ENCODE assay signal across 1 cellular context in the genomic region with DNA sequence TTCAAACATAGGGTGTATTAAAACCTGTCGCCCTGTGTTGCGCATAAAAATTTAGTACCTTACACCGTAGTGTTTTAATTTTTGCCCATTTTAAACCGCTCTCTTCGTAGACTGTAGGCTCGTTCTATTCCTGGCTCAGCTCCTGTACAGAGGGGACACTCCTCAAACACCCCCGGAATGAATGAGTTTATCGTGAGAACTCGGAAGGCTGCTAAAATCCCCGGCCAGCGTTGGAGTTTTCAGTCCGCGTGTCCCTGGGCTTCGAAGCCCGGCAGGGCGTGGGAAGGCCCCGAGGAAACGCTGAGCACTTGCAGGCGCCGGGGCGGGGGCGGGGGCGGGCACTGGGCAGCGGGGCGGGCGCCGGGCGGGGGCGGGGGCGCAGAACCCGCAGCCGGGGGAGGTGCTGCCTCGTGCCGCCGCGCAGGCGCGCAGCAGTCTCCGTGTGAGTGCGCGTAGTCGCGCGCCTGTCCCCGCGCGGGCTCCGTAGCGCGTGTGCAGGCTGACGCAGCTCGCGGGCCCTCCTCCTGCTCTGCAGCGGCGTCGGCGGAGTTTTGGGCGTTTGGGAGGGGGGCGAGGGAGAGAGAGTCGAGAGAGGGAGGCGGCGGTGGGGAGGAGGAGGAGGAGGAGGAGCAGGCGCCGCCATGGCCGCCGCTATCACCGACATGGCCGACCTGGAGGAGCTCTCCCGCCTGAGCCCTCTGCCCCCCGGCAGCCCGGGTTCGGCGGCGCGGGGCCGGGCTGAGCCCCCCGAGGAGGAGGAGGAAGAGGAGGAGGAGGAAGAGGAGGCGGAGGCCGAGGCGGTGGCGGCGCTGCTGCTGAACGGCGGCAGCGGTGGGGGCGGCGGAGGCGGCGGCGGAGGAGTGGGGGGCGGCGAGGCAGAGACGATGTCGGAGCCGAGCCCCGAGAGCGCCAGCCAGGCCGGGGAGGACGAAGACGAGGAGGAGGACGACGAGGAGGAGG.
TF ChIP-seq lines count a peak whose summit lies in the region.

A gene with protein sequence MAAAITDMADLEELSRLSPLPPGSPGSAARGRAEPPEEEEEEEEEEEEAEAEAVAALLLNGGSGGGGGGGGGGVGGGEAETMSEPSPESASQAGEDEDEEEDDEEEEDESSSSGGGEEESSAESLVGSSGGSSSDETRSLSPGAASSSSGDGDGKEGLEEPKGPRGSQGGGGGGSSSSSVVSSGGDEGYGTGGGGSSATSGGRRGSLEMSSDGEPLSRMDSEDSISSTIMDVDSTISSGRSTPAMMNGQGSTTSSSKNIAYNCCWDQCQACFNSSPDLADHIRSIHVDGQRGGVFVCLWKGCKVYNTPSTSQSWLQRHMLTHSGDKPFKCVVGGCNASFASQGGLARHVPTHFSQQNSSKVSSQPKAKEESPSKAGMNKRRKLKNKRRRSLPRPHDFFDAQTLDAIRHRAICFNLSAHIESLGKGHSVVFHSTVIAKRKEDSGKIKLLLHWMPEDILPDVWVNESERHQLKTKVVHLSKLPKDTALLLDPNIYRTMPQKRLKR (plus strand): TSS at position 434 of the 960 bp plus-strand sequence. CDS start 208 bp downstream, at position 642.

TF ChIP-seq in HepG2, 621 proteins besides CTCF, POLR2A, EP300 and RAD21 (continued from another document and continues in another):
- TF ChIP-seq, protein P1, sequence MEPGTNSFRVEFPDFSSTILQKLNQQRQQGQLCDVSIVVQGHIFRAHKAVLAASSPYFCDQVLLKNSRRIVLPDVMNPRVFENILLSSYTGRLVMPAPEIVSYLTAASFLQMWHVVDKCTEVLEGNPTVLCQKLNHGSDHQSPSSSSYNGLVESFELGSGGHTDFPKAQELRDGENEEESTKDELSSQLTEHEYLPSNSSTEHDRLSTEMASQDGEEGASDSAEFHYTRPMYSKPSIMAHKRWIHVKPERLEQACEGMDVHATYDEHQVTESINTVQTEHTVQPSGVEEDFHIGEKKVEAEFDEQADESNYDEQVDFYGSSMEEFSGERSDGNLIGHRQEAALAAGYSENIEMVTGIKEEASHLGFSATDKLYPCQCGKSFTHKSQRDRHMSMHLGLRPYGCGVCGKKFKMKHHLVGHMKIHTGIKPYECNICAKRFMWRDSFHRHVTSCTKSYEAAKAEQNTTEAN (CRISPR knock-in tag; conservative IDR thresholded peaks at IDR 0.05) = peak; percentile 62; the same call in 1 of the 2 replicates
- TF ChIP-seq ZNF879 (CRISPR knock-in tag; IDR thresholded peaks at IDR 0.05) (peak; percentile 62), REXO4 (CRISPR knock-in tag; IDR thresholded peaks at IDR 0.05; ENCODE audit: borderline replicate concordance) (no peak), DMAP1 (CRISPR knock-in tag; IDR thresholded peaks at IDR 0.05) (peak; percentile 83), KLF13 (CRISPR knock-in tag; IDR thresholded peaks at IDR 0.05) (no peak), ZFP36L1 (CRISPR knock-in tag; IDR thresholded peaks at IDR 0.05) (peak; percentile 66), CCDC6 (CRISPR knock-in tag; IDR thresholded peaks at IDR 0.05) (0 out of 2 replicates have a peak, but pooled peaks have one; percentile 67), ZNF431 (CRISPR knock-in tag; IDR thresholded peaks at IDR 0.05; ENCODE audit: borderline replicate concordance, low read depth) (peak; percentile 27; the same call in 1 of the 2 replicates), RBFOX2 (IDR thresholded peaks at IDR 0.05; ENCODE audit: low read depth, low read length) (peak; percentile 88), ZSCAN21 (CRISPR knock-in tag; IDR thresholded peaks at IDR 0.05; ENCODE audit: borderline replicate concordance) (peak; percentile 83), ZNF546 (CRISPR knock-in tag; conservative IDR thresholded peaks at IDR 0.05) (peak; percentile 77), ZNF264 (CRISPR knock-in tag; IDR thresholded peaks at IDR 0.05) (no peak; the same call in 1 of the 2 replicates), ZMAT3 (CRISPR knock-in tag; conservative IDR thresholded peaks at IDR 0.05) (peak; percentile 80), RBAK (CRISPR knock-in tag; IDR thresholded peaks at IDR 0.05) (no peak), ZNF543 (CRISPR knock-in tag; IDR thresholded peaks at IDR 0.05) (no peak), ZNF335 (CRISPR knock-in tag; IDR thresholded peaks at IDR 0.05) (no peak), BORCS8-MEF2B (CRISPR knock-in tag; IDR thresholded peaks at IDR 0.05) (peak; percentile 91), SAFB2 (CRISPR knock-in tag; IDR thresholded peaks at IDR 0.05; ENCODE audit: borderline replicate concordance, low read depth) (peak; percentile 89), RFX3 (CRISPR knock-in tag; IDR thresholded peaks at IDR 0.05) (no peak), SOX13 (IDR thresholded peaks at IDR 0.05) (no peak), SOX13 (CRISPR knock-in tag; conservative IDR thresholded peaks at IDR 0.05 in 1 of 2, IDR thresholded peaks at IDR 0.05 in 1 of 2) (0 out of 4 replicates have a peak, but pooled peaks of 1 of the 2 experiments have one; percentile 46), SRSF1 (optimal IDR thresholded peaks at IDR 0.05; ENCODE audit: low read depth, low read length) (no peak), ZNF788 (CRISPR knock-in tag; IDR thresholded peaks at IDR 0.05; ENCODE audit: borderline replicate concordance) (peak; percentile 26; the same call in 1 of the 2 replicates), ZNF747 (CRISPR knock-in tag; IDR thresholded peaks at IDR 0.05; ENCODE audit: borderline replicate concordance) (0 out of 2 replicates have a peak, but pooled peaks have one; percentile 11), ZNF709 (CRISPR knock-in tag; IDR thresholded peaks at IDR 0.05) (peak; percentile 65; the same call in 1 of the 2 replicates), TEAD2 (CRISPR knock-in tag; IDR thresholded peaks at IDR 0.05) (0 out of 2 replicates have a peak, but pooled peaks have one; percentile 21), SOX5 (CRISPR knock-in tag; IDR thresholded peaks at IDR 0.05; ENCODE audit: borderline replicate concordance) (0 out of 2 replicates have a peak, but pooled peaks have one; percentile 2)
- TF ChIP-seq, protein P2, sequence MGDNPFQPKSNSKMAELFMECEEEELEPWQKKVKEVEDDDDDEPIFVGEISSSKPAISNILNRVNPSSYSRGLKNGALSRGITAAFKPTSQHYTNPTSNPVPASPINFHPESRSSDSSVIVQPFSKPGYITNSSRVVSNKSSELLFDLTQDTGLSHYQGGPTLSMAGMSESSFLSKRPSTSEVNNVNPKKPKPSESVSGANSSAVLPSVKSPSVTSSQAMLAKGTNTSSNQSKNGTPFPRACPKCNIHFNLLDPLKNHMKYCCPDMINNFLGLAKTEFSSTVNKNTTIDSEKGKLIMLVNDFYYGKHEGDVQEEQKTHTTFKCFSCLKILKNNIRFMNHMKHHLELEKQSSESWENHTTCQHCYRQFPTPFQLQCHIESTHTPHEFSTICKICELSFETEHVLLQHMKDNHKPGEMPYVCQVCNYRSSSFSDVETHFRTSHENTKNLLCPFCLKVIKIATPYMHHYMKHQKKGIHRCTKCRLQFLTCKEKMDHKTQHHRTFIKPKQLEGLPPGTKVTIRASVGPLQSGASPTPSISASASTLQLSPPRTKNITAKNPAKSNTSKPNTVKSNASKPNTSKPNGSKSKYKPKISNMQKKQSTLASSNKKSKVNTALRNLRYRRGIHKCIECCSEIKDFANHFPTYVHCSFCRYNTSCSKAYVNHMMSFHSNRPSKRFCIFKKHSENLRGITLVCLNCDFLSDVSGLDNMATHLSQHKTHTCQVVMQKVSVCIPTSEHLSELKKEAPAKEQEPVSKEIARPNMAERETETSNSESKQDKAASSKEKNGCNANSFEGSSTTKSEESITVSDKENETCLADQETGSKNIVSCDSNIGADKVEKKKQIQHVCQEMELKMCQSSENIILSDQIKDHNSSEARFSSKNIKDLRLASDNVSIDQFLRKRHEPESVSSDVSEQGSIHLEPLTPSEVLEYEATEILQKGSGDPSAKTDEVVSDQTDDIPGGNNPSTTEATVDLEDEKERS (CRISPR knock-in tag; IDR thresholded peaks at IDR 0.05) = 0 out of 2 replicates have a peak, but pooled peaks have one; percentile 59
- TF ChIP-seq, protein P3, sequence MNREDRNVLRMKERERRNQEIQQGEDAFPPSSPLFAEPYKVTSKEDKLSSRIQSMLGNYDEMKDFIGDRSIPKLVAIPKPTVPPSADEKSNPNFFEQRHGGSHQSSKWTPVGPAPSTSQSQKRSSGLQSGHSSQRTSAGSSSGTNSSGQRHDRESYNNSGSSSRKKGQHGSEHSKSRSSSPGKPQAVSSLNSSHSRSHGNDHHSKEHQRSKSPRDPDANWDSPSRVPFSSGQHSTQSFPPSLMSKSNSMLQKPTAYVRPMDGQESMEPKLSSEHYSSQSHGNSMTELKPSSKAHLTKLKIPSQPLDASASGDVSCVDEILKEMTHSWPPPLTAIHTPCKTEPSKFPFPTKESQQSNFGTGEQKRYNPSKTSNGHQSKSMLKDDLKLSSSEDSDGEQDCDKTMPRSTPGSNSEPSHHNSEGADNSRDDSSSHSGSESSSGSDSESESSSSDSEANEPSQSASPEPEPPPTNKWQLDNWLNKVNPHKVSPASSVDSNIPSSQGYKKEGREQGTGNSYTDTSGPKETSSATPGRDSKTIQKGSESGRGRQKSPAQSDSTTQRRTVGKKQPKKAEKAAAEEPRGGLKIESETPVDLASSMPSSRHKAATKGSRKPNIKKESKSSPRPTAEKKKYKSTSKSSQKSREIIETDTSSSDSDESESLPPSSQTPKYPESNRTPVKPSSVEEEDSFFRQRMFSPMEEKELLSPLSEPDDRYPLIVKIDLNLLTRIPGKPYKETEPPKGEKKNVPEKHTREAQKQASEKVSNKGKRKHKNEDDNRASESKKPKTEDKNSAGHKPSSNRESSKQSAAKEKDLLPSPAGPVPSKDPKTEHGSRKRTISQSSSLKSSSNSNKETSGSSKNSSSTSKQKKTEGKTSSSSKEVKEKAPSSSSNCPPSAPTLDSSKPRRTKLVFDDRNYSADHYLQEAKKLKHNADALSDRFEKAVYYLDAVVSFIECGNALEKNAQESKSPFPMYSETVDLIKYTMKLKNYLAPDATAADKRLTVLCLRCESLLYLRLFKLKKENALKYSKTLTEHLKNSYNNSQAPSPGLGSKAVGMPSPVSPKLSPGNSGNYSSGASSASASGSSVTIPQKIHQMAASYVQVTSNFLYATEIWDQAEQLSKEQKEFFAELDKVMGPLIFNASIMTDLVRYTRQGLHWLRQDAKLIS (CRISPR knock-in tag; IDR thresholded peaks at IDR 0.05) = no peak
- TF ChIP-seq, protein P4, sequence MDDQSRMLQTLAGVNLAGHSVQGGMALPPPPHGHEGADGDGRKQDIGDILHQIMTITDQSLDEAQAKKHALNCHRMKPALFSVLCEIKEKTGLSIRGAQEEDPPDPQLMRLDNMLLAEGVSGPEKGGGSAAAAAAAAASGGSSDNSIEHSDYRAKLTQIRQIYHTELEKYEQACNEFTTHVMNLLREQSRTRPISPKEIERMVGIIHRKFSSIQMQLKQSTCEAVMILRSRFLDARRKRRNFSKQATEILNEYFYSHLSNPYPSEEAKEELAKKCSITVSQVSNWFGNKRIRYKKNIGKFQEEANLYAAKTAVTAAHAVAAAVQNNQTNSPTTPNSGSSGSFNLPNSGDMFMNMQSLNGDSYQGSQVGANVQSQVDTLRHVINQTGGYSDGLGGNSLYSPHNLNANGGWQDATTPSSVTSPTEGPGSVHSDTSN (CRISPR knock-in tag; IDR thresholded peaks at IDR 0.05; ENCODE audit: borderline replicate concordance) = 0 out of 2 replicates have a peak, but pooled peaks have one; percentile 21
- TF ChIP-seq, protein P5, sequence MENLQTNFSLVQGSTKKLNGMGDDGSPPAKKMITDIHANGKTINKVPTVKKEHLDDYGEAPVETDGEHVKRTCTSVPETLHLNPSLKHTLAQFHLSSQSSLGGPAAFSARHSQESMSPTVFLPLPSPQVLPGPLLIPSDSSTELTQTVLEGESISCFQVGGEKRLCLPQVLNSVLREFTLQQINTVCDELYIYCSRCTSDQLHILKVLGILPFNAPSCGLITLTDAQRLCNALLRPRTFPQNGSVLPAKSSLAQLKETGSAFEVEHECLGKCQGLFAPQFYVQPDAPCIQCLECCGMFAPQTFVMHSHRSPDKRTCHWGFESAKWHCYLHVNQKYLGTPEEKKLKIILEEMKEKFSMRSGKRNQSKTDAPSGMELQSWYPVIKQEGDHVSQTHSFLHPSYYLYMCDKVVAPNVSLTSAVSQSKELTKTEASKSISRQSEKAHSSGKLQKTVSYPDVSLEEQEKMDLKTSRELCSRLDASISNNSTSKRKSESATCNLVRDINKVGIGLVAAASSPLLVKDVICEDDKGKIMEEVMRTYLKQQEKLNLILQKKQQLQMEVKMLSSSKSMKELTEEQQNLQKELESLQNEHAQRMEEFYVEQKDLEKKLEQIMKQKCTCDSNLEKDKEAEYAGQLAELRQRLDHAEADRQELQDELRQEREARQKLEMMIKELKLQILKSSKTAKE (CRISPR knock-in tag; IDR thresholded peaks at IDR 0.05; ENCODE audit: borderline replicate concordance) = 0 out of 2 replicates have a peak, but pooled peaks have one; percentile 3
- TF ChIP-seq, protein P6, sequence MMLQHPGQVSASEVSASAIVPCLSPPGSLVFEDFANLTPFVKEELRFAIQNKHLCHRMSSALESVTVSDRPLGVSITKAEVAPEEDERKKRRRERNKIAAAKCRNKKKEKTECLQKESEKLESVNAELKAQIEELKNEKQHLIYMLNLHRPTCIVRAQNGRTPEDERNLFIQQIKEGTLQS (CRISPR knock-in tag; IDR thresholded peaks at IDR 0.05) = no peak; the same call in 1 of the 2 replicates
- TF ChIP-seq, protein P7, sequence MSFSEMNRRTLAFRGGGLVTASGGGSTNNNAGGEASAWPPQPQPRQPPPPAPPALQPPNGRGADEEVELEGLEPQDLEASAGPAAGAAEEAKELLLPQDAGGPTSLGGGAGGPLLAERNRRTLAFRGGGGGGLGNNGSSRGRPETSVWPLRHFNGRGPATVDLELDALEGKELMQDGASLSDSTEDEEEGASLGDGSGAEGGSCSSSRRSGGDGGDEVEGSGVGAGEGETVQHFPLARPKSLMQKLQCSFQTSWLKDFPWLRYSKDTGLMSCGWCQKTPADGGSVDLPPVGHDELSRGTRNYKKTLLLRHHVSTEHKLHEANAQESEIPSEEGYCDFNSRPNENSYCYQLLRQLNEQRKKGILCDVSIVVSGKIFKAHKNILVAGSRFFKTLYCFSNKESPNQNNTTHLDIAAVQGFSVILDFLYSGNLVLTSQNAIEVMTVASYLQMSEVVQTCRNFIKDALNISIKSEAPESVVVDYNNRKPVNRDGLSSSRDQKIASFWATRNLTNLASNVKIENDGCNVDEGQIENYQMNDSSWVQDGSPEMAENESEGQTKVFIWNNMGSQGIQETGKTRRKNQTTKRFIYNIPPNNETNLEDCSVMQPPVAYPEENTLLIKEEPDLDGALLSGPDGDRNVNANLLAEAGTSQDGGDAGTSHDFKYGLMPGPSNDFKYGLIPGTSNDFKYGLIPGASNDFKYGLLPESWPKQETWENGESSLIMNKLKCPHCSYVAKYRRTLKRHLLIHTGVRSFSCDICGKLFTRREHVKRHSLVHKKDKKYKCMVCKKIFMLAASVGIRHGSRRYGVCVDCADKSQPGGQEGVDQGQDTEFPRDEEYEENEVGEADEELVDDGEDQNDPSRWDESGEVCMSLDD (CRISPR knock-in tag; IDR thresholded peaks at IDR 0.05; ENCODE audit: borderline replicate concordance) = 0 out of 2 replicates have a peak, but pooled peaks have one; percentile 34
- TF ChIP-seq, protein P8, sequence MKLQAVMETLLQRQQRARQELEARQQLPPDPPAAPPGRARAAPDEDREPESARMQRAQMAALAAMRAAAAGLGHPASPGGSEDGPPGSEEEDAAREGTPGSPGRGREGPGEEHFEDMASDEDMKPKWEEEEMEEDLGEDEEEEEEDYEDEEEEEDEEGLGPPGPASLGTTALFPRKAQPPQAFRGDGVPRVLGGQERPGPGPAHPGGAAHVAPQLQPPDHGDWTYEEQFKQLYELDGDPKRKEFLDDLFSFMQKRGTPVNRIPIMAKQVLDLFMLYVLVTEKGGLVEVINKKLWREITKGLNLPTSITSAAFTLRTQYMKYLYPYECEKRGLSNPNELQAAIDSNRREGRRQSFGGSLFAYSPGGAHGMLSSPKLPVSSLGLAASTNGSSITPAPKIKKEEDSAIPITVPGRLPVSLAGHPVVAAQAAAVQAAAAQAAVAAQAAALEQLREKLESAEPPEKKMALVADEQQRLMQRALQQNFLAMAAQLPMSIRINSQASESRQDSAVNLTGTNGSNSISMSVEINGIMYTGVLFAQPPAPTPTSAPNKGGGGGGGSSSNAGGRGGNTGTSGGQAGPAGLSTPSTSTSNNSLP (IDR thresholded peaks at IDR 0.05; ENCODE audit: low read depth, low read length) = no peak
